Comparison of ENCODE assay signal across 28 cellular contexts in the genomic region with DNA sequence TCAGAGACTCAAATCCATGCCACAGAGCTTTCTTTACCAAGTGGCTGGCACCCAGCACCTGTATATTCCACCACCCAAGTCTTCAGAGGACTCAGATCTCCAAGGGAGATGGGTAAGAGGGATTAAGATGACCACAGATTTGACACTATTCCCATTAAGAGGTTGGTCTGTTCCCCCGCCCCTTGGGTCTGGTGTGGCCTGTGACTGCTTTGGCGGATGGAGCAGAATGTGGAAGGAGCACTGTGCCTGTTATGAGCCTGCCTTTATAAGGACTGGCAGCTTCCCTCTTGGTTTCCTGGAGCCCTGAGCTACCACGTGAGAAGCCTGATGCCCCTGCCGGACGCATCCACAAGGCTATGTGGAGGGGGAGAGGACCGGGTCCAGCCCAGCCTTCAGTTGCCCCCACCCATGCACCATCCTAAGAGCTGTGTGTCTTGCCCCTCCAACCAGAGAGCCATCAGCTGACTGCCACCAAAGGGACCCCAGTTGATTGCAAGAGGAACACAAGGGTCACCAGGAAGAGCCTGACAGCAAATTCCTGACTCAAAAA.
"Had no signal": no experiment of that assay in that cellular context is flagged by ENCODE, and none has a peak within 500 bp of the region (broad histone marks: within the 10 kb centered on the region; RNA-seq: fewer than 3 reads in every experiment).

No MANE protein-coding gene starts in this region.

- H3K36me3 Mint-ChIP-seq: activated naive CD8-positive, alpha-beta T cell; naive thymus-derived CD8-positive, alpha-beta T cell had no signal

- H3K27ac ChIP-seq: body of pancreas, coronary artery, gastroesophageal sphincter, hepatocyte, right lobe of liver, testis, VCaP had no signal

- DNase-seq: activated CD4-positive, alpha-beta T cell treated with anti-CD3 and anti-CD28 coated beads for 4 hours; activated CD4-positive, alpha-beta T cell treated with anti-CD3 and anti-CD28 coated beads, Interleukin-2, amount 50 U/mL, for 4 hours; activated CD8-positive, alpha-beta memory T cell treated with anti-CD3 and anti-CD28 coated beads for 24 hours; activated effector memory CD4-positive, alpha-beta T cell treated with Interleukin-2 at 50 U/mL for 16 hours; activated naive CD4-positive, alpha-beta T cell treated with Interleukin-2 at 50 U/mL for 16 hours; anterior cingulate cortex; body of pancreas; cerebellar nuclear complex; effector memory CD8-positive, alpha-beta T cell; erythroblast; islet precursor cell; left cardiac atrium; mammary epithelial cell; nucleus accumbens; stimulated activated CD4-positive, alpha-beta T cell treated with anti-CD3 and anti-CD28 coated beads, Interleukin-12 subunit alpha, Interleukin-12 subunit beta, amount 100 ng/mL, for 4 hours; stimulated activated CD4-positive, alpha-beta T cell treated with anti-CD3 and anti-CD28 coated beads, Interleukin-4, amount 100 ng/mL, for 1 hour; stimulated activated naive CD8-positive, alpha-beta T cell treated with anti-CD3 and anti-CD28 coated beads, Interleukin-15, Interleukin-2, amounts not matched to agents 100 U/mL and 50 U/mL, for 24 hours; testis; trophoblast cell had no signal

- H3K9me3 ChIP-seq: body of pancreas, gastroesophageal sphincter, right lobe of liver, testis had no signal

- H3K4me3 ChIP-seq: body of pancreas, coronary artery, gastroesophageal sphincter, hepatocyte, right lobe of liver, testis had no signal

- H3K36me3 ChIP-seq: gastroesophageal sphincter, right lobe of liver had no signal

- ATAC-seq: body of pancreas; effector memory CD8-positive, alpha-beta T cell; gastroesophageal sphincter; left cardiac atrium; naive thymus-derived CD8-positive, alpha-beta T cell; right lobe of liver; stimulated activated naive CD8-positive, alpha-beta T cell treated with anti-CD3 and anti-CD28 coated beads, Interleukin-15, Interleukin-2, amounts not matched to agents 100 U/mL and 50 U/mL, for 24 hours had no signal

- H3K27ac Mint-ChIP-seq: activated naive CD8-positive, alpha-beta T cell; T-helper 2 cell treated with Interferon-gamma antibody and Interleukin-4, amounts not matched to agents 5 μg/mL and 100 μg/mL, for 36 hours had no signal

- H3K9me3 Mint-ChIP-seq: effector memory CD8-positive, alpha-beta T cell; naive thymus-derived CD8-positive, alpha-beta T cell; neural crest cell; T-helper 2 cell treated with Interferon-gamma antibody and Interleukin-4, amounts not matched to agents 5 μg/mL and 100 μg/mL, for 36 hours had no signal

- H2AFZ ChIP-seq: hepatocyte had no signal

- H3K27me3 ChIP-seq: body of pancreas, hepatocyte, right lobe of liver, testis had no signal

- H3K4me1 ChIP-seq: body of pancreas, gastroesophageal sphincter, right lobe of liver, testis had no signal

- H3K79me2 ChIP-seq: hepatocyte had no signal

- H3K4me1 Mint-ChIP-seq: neural crest cell had no signal

- H3K4me3 Mint-ChIP-seq: activated naive CD8-positive, alpha-beta T cell; effector memory CD8-positive, alpha-beta T cell; naive thymus-derived CD8-positive, alpha-beta T cell; neural crest cell; T-helper 2 cell treated with Interferon-gamma antibody and Interleukin-4, amounts not matched to agents 5 μg/mL and 100 μg/mL, for 36 hours had no signal

- H3K4me2 ChIP-seq: hepatocyte had no signal
